9 cellular contexts compared by ENCODE assay signal in genomic region chr20:37627060-37627766, GRCh38.
DNase-seq lines count a peak whose midpoint lies in the region; ATAC-seq lines count a peak whose summit lies in the region.
"Had no signal": no experiment of that assay in that cellular context is flagged by ENCODE, and none has a peak within 500 bp of the region (broad histone marks: within the 10 kb centered on the region; RNA-seq: fewer than 3 reads in every experiment).

No MANE protein-coding gene starts in this region.

- H3K36me3 Mint-ChIP-seq in activated CD8-positive, alpha-beta memory T cell treated with anti-CD3 and anti-CD28 coated beads, Interleukin-2, amount 10 ng/mL, durations not matched to agents 7 days and 5 days, result no peaks in the 10 kb centered on the region
- H3K36me3 Mint-ChIP-seq in naive thymus-derived CD4-positive, alpha-beta T cell, result no peaks in the 10 kb centered on the region

- no peak overlapping the region for H3K27ac Mint-ChIP-seq in activated CD8-positive, alpha-beta memory T cell treated with anti-CD3 and anti-CD28 coated beads, Interleukin-2, amount 10 ng/mL, durations not matched to agents 7 days and 5 days
- H3K27ac Mint-ChIP-seq in naive thymus-derived CD4-positive, alpha-beta T cell, result peak overlapping the region in 1 of 9 donors; percentile 10

- intact Hi-C loops in naive thymus-derived CD4-positive, alpha-beta T cell (cut with micrococcal nuclease), result no loop called here

- no peaks in the 10 kb centered on the region for H3K36me3 ChIP-seq in naive thymus-derived CD4-positive, alpha-beta T cell (ENCODE audit: control insufficient read depth in 2 of 3, insufficient read depth in 3 of 3, low read length in 3 of 3)
- H3K36me3 ChIP-seq: uterus had no signal

- H3K4me3 ChIP-seq in naive thymus-derived CD4-positive, alpha-beta T cell (ENCODE audit: low read length), result no peak overlapping the region
- H3K4me3 ChIP-seq: uterus had no signal

- H3K27ac ChIP-seq in naive thymus-derived CD4-positive, alpha-beta T cell (ENCODE audit: low read depth, low read length), result no peak overlapping the region
- H3K27ac ChIP-seq: uterus had no signal

- no peak overlapping the region for H3K4me3 Mint-ChIP-seq in activated CD8-positive, alpha-beta memory T cell treated with anti-CD3 and anti-CD28 coated beads, Interleukin-2, amount 10 ng/mL, durations not matched to agents 7 days and 5 days
- H3K4me3 Mint-ChIP-seq in naive thymus-derived CD4-positive, alpha-beta T cell, result no peak overlapping the region

- POLR2A ChIA-PET in naive thymus-derived CD4-positive, alpha-beta T cell (lab: Charles Lee), result no interaction called here

- H3K27me3 ChIP-seq in naive thymus-derived CD4-positive, alpha-beta T cell (ENCODE audit: control insufficient read depth in 2 of 2, insufficient read depth in 2 of 2, low read length in 2 of 2), result no peaks in the 10 kb centered on the region
- H3K27me3 ChIP-seq: uterus had no signal

- peak; percentile 47 for ATAC-seq in activated CD8-positive, alpha-beta memory T cell treated with anti-CD3 and anti-CD28 coated beads, Interleukin-2, amount 10 ng/mL, durations not matched to agents 7 days and 5 days
- peak; percentile 34 for ATAC-seq in naive thymus-derived CD4-positive, alpha-beta T cell
- no peak for ATAC-seq in HG02840 (IDR thresholded peaks at IDR 0.05; ENCODE audit: low FRiP score, unreplicated experiment)

- DNase-seq in activated CD8-positive, alpha-beta memory T cell treated with anti-CD3 and anti-CD28 coated beads, Interleukin-2, amount 10 ng/mL, durations not matched to agents 7 days and 5 days, result peak; percentile 55
- DNase-seq in activated CD8-positive, alpha-beta memory T cell treated with anti-CD3 and anti-CD28 coated beads for 24 hours, result no peak
- peak; percentile 76 for DNase-seq in RPMI8226
- DNase-seq in dermis microvascular lymphatic vessel endothelial cell (ENCODE audit: low read depth in 2 of 2), result peak; percentile 40 to 69
- peak in 2 of 9 donors; percentile 28 to 35 for DNase-seq in naive thymus-derived CD4-positive, alpha-beta T cell
- DNase-seq in NCI-H1105 (lab: John Stamatoyannopoulos, UW), result no peak
- DNase-seq in NCI-H748 (lab: John Stamatoyannopoulos, UW; ENCODE audit: unreplicated experiment), result no peak

- H3K27me3 Mint-ChIP-seq in activated CD8-positive, alpha-beta memory T cell treated with anti-CD3 and anti-CD28 coated beads, Interleukin-2, amount 10 ng/mL, durations not matched to agents 7 days and 5 days, result peaks cover 36% of the 10 kb centered on the region
- H3K27me3 Mint-ChIP-seq in naive thymus-derived CD4-positive, alpha-beta T cell, result peaks cover 31 to 74% (median 62%) of the 10 kb centered on the region in 5 donors

- no peaks in the 10 kb centered on the region for H3K4me1 ChIP-seq in naive thymus-derived CD4-positive, alpha-beta T cell (ENCODE audit: control insufficient read depth in 2 of 2, insufficient read depth in 2 of 2, low read length in 2 of 2)
- H3K4me1 ChIP-seq: uterus had no signal

- CTCF ChIA-PET in activated CD8-positive, alpha-beta memory T cell treated with anti-CD3 and anti-CD28 coated beads, Interleukin-2, amount 10 ng/mL, durations not matched to agents 7 days and 5 days (lab: Charles Lee), result no interaction called here
- CTCF ChIA-PET in naive thymus-derived CD4-positive, alpha-beta T cell (lab: Charles Lee), result no interaction called here

- no peaks in the 10 kb centered on the region for H3K9me3 Mint-ChIP-seq in activated CD8-positive, alpha-beta memory T cell treated with anti-CD3 and anti-CD28 coated beads, Interleukin-2, amount 10 ng/mL, durations not matched to agents 7 days and 5 days (ENCODE audit: low read depth)
- peaks cover 0 to 10% (median 0%) of the 10 kb centered on the region in 11 donors for H3K9me3 Mint-ChIP-seq in naive thymus-derived CD4-positive, alpha-beta T cell

- H3K9me3 ChIP-seq in naive thymus-derived CD4-positive, alpha-beta T cell (ENCODE audit: control insufficient read depth in 2 of 3, low read length in 3 of 3), result no peaks in the 10 kb centered on the region
- H3K9me3 ChIP-seq: uterus had no signal

- H3K4me1 Mint-ChIP-seq in activated CD8-positive, alpha-beta memory T cell treated with anti-CD3 and anti-CD28 coated beads, Interleukin-2, amount 10 ng/mL, durations not matched to agents 7 days and 5 days, result no peaks in the 10 kb centered on the region
- no peaks in the 10 kb centered on the region for H3K4me1 Mint-ChIP-seq in naive thymus-derived CD4-positive, alpha-beta T cell

Comparison
In these comparisons a context has a peak if more than half of its experiments do, and no peak if none do; other contexts are left out.
1. DNase-seq: peak in activated CD8-positive, alpha-beta memory T cell treated with anti-CD3 and anti-CD28 coated beads, Interleukin-2, amount 10 ng/mL, durations not matched to agents 7 days and 5 days (single experiment), RPMI8226 (single experiment) and dermis microvascular lymphatic vessel endothelial cell (2 of 2); none in activated CD8-positive, alpha-beta memory T cell treated with anti-CD3 and anti-CD28 coated beads for 24 hours (single experiment), NCI-H1105 (single experiment) and NCI-H748 (single experiment).